Comparison of ENCODE assay signal across 6 cellular contexts in genomic region chr15:75223688-75224087, GRCh38. TPM values are rescaled to one million over a fixed set of nuclear protein-coding genes. Genes with fewer than 3 reads are reported as not detected.
"Had no signal": no experiment of that assay in that cellular context is flagged by ENCODE, and none has a peak within 500 bp of the region (broad histone marks: within the 10 kb centered on the region; RNA-seq: fewer than 3 reads in every experiment).

No MANE protein-coding gene starts in this region.

- H3K4me3 Mint-ChIP-seq: GM23338, H9 had no signal

- DNase-seq: H9, HCEC 1CT, IMR-90 had no signal

- H3K9me3 Mint-ChIP-seq: GM23338, H9 had no signal

- ATAC-seq: GM23338, K562 had no signal

- H3K4me3 ChIP-seq: GM23338, K562 had no signal

- H3K27ac Mint-ChIP-seq: GM23338 had no signal

- H3K4me1 Mint-ChIP-seq: H9 had no signal

RNA-seq across cellular contexts. Expression of gene GOLGA6C, which starts 34.4 kb away (rescaled TPM):
- total RNA-seq: H9, HT-29, IMR-90, K562 had no signal

RNA-seq across cellular contexts. Expression of gene GOLGA6D, which starts 58.9 kb away (rescaled TPM):
- total RNA-seq: IMR-90, K562 had no signal
